Comparison of ENCODE assay signal across 1 cellular context in genomic region chr5:160081495-160081894, GRCh38.
TF ChIP-seq lines count a peak whose summit lies in the region.

No MANE protein-coding gene starts in this region.

TF ChIP-seq in GM23338, 12 proteins besides CTCF, POLR2A, EP300 and RAD21 (continued from another document):
- TF ChIP-seq ZNF462 (CRISPR knock-in tag; IDR thresholded peaks at IDR 0.05) (no peak), POLR2AphosphoS5 (IDR thresholded peaks at IDR 0.05; ENCODE audit: low read depth) (no peak), JUNB (IDR thresholded peaks at IDR 0.05; ENCODE audit: unreplicated experiment) (no peak), CREB1 (CRISPR knock-in tag; IDR thresholded peaks at IDR 0.05; ENCODE audit: low read depth) (no peak), ETS1 (IDR thresholded peaks at IDR 0.05) (no peak), NANOG (IDR thresholded peaks at IDR 0.05; ENCODE audit: borderline replicate concordance) (no peak), STAT1 (IDR thresholded peaks at IDR 0.05; ENCODE audit: unreplicated experiment) (no peak), REST (IDR thresholded peaks at IDR 0.05; ENCODE audit: unreplicated experiment) (no peak)
TF ChIP-seq in GM23338: peak in this region for 0.
